ENCODE assay signal across 14 cellular contexts in the genomic region with DNA sequence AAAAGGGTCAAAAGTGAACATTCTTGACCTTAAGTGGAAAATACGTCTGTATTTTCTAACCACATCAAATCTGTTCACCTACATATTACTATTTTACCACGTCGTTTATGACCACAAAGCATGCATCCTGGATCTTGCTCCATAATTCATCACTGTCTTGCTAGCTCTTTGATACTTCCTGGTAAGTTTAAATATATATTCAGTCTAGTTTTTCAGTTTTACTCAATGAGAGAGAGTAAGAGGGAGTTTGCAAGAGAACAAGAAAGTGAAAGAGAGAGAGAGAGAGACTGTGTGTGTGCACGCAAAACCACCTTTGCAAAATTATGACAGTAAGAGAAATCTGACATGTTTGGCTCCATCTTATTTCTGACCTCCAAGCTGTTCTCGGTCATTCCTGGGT.
DNase-seq lines count a peak whose midpoint lies in the region; ATAC-seq, FAIRE-seq and TF ChIP-seq lines count a peak whose summit lies in the region.
"Had no signal": no experiment of that assay in that cellular context is flagged by ENCODE, and none has a peak within 500 bp of the region (broad histone marks: within the 10 kb centered on the region; RNA-seq: fewer than 3 reads in every experiment).

No MANE protein-coding gene starts in this region.

- no peak for TF ChIP-seq POLR2A in GM12891 (IDR thresholded peaks at IDR 0.05; ENCODE audit: low read depth, low read length)

- peak overlapping the region; percentile 44 for H3K4me3 ChIP-seq in OCI-LY3 (ENCODE audit: low read length)
- H3K4me3 ChIP-seq in mucosa of descending colon: no peak overlapping the region

- peak overlapping the region; percentile 38; the same call in 1 of the 2 replicates for H3K9ac ChIP-seq in OCI-LY3 (ENCODE audit: low read length)

- ATAC-seq in GM19438 (IDR thresholded peaks at IDR 0.05; ENCODE audit: low read depth, unreplicated experiment) (peak; percentile 93), HG02970 (IDR thresholded peaks at IDR 0.05; ENCODE audit: low FRiP score, unreplicated experiment) (peak; percentile 95), mucosa of descending colon (no peak)
- ATAC-seq: naive thymus-derived CD8-positive, alpha-beta T cell had no signal

- H3K9me3 ChIP-seq in OCI-LY3 (ENCODE audit: insufficient read depth, low read length): 0 out of 2 replicates have a peak, but pooled peaks cover 3% of the 10 kb centered on the region
- no peaks in the 10 kb centered on the region for H3K9me3 ChIP-seq in mucosa of descending colon

- H3K4me1 ChIP-seq in OCI-LY3 (ENCODE audit: low read length) (peaks cover 33% of the 10 kb centered on the region), mucosa of descending colon (ENCODE audit: low read depth) (no peaks in the 10 kb centered on the region)

- H3K36me3 ChIP-seq in OCI-LY3 (replicated peaks; ENCODE audit: low read depth, low read length) (peaks cover 8% of the 10 kb centered on the region), mucosa of descending colon (ENCODE audit: low read depth) (no peaks in the 10 kb centered on the region)

- no peaks in the 10 kb centered on the region for H4K20me1 ChIP-seq in OCI-LY3 (ENCODE audit: insufficient read depth, low read length)

- DNase-seq in GM12891 (ENCODE audit: insufficient read length, low spot score): no peak
- no peak for DNase-seq in iPS-NIHi11 (ENCODE audit: low spot score)
- no peak for DNase-seq in HTR-8/SVneo (ENCODE audit: insufficient read length, low spot score)
- DNase-seq in cerebellum (ENCODE audit: low spot score): no peak
- DNase-seq in mucosa of descending colon: no peak
- DNase-seq: caudate nucleus; CD4-positive, CD25-positive, alpha-beta regulatory T cell; H7; naive thymus-derived CD8-positive, alpha-beta T cell; NCI-H1436; SHP77 treated with DMSO at 0.1 percent for 48 hours had no signal

- peak overlapping the region; percentile 60 for H3K4me2 ChIP-seq in OCI-LY3 (ENCODE audit: low read length)

- no peaks in the 10 kb centered on the region for H3K27me3 ChIP-seq in OCI-LY3 (ENCODE audit: low read depth, low read length)

- FAIRE-seq in GM12891 (lab: Jason Lieb, UNC) (peak; percentile 31), HTR-8/SVneo (lab: Jason Lieb, UNC) (no peak)

- intact Hi-C loops in mucosa of descending colon (cut with DNase I, micrococcal nuclease): no loop called here

- TF ChIP-seq CTCF in OCI-LY3 (IDR thresholded peaks at IDR 0.05; ENCODE audit: low read depth, low read length) (no peak), mucosa of descending colon (IDR thresholded peaks at IDR 0.05) (no peak)

- H3K79me2 ChIP-seq in OCI-LY3 (ENCODE audit: low read length): no peaks in the 10 kb centered on the region

- H2AFZ ChIP-seq in OCI-LY3 (ENCODE audit: low read depth, low read length): peak overlapping the region; percentile 57; the same call in 1 of the 2 replicates

- H3K27ac ChIP-seq in OCI-LY3 (ENCODE audit: low read length): peak overlapping the region; percentile 80

TF ChIP-seq in GM12891, 5 proteins besides CTCF, POLR2A, EP300 and RAD21:
- no peak for TF ChIP-seq TAF1 (IDR thresholded peaks at IDR 0.05; ENCODE audit: low read depth, low read length)
- TF ChIP-seq POU2F2 (IDR thresholded peaks at IDR 0.05; ENCODE audit: low read depth, low read length): no peak
- TF ChIP-seq PAX5 (IDR thresholded peaks at IDR 0.05; ENCODE audit: insufficient read depth, low read length, severe bottlenecking): no peak
- TF ChIP-seq POLR2AphosphoS5 (IDR thresholded peaks at IDR 0.05; ENCODE audit: low read depth, low read length): no peak
- no peak for TF ChIP-seq SPI1 (IDR thresholded peaks at IDR 0.05; ENCODE audit: low read depth, low read length)
